Comparison of ENCODE assay signal across 8 cellular contexts in the genomic region with DNA sequence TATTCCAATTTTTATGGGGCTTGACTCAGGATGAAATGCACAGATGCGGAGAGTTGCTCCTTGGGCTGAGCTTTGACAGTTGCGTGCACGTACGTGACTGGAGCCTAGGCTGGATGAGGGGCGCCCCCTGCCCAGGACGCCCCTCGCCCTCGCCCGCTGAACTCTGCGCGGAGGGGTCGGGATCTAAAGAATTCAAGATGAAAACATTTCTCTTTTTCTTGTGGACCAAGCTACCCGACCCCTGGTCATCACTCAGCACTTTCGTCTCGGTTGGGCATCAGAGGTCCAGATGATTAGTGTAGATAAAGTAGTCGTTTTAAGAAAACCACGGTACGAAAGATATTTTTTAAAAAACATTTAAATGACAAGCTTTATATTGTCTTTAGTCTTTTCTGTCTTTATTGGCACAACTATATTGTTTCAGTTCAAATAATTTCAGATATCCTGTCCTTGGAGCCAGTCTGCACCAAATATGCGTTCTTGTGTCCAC. TPM values are rescaled to one million over a fixed set of nuclear protein-coding genes. Genes with fewer than 3 reads are reported as not detected.
DNase-seq lines count a peak whose midpoint lies in the region; ATAC-seq and TF ChIP-seq lines count a peak whose summit lies in the region.

No MANE protein-coding gene starts in this region.

- no peak overlapping the region for H3K27ac ChIP-seq in mucosa of rectum (ENCODE audit: low read depth in 2 of 2, low read length in 2 of 2)

- H3K4me3 ChIP-seq in LNCaP clone FGC (ENCODE audit: low read depth, low read length) (peak overlapping the region; percentile 61), mucosa of rectum (ENCODE audit: low read length in 2 of 2) (peak overlapping the region; percentile 74 to 90)

- H3K4me1 ChIP-seq in mucosa of rectum (ENCODE audit: control insufficient read depth in 2 of 2, insufficient read depth in 2 of 2, low read length in 2 of 2) = peaks cover 5 to 7% of the 10 kb centered on the region in 2 donors

- CTCF ChIA-PET in GM10248 (lab: Yijun Ruan, JAX) = interaction anchor here (1.0 to 1.9 kb wide), 6 partner anchors 11 to 172 kb away, joined by 3 to 10 read pairs (median 3); no protein-coding TSS in a partner anchor

- ATAC-seq in HG02763 (IDR thresholded peaks at IDR 0.05; ENCODE audit: unreplicated experiment) = no peak

- no peak for TF ChIP-seq CTCF in LNCaP clone FGC (IDR thresholded peaks at IDR 0.05; ENCODE audit: control insufficient read depth, extremely low read depth, insufficient read depth)
- TF ChIP-seq CTCF in GM10248 (IDR thresholded peaks at IDR 0.05; ENCODE audit: control extremely low read depth, extremely low read depth, low read depth, missing control alignments) = no peak

- H3K9ac ChIP-seq in mucosa of rectum (ENCODE audit: low read depth in 1 of 2, low read length in 2 of 2) = peak overlapping the region; percentile 70 to 75

- DNase-seq in NCI-H345 (lab: John Stamatoyannopoulos, UW) = peak; percentile 69
- no peak for DNase-seq in NCI-H345 treated with DMSO at 0.1 percent for 48 hours (lab: John Stamatoyannopoulos, UW; ENCODE audit: unreplicated experiment)
- no peak for DNase-seq in LNCaP clone FGC (ENCODE audit: low read depth)
- DNase-seq in cerebellum (ENCODE audit: low spot score) = peak; percentile 14
- DNase-seq in GM10248 (ENCODE audit: extremely low spot score) = no peak
- DNase-seq in GF-D8 (lab: John Stamatoyannopoulos, UW) = no peak

- no peaks in the 10 kb centered on the region for H3K27me3 ChIP-seq in mucosa of rectum (ENCODE audit: control insufficient read depth in 2 of 2, insufficient read depth in 2 of 2, low read length in 2 of 2)

- POLR2A ChIA-PET in GM10248 (lab: Yijun Ruan, JAX) = no interaction called here

- H3K9me3 ChIP-seq in mucosa of rectum (ENCODE audit: control insufficient read depth in 2 of 2, low read length in 2 of 2) = no peaks in the 10 kb centered on the region

- no peaks in the 10 kb centered on the region for H3K36me3 ChIP-seq in mucosa of rectum (ENCODE audit: control insufficient read depth in 2 of 2, insufficient read depth in 2 of 2, low read length in 2 of 2)

RNA-seq across cellular contexts. Expression of a gene that starts 0.7 kb away (rescaled TPM):
- total RNA-seq in cerebellum = 48.3 TPM

RNA-seq across cellular contexts. Expression of a gene that starts 21.4 kb away (rescaled TPM):
- 49.7 TPM for total RNA-seq in cerebellum

Comparison
In these comparisons a context has a peak if more than half of its experiments do, and no peak if none do; other contexts are left out.
1. DNase-seq: peak in NCI-H345 (single experiment) and cerebellum (single experiment); none in NCI-H345 treated with DMSO at 0.1 percent for 48 hours (single experiment), LNCaP clone FGC (single experiment), GM10248 (single experiment) and GF-D8 (single experiment).